In genomic region chr2:184040230-184040629, GRCh38 we compare ENCODE assay signal across 23 cellular contexts.
"Had no signal": no experiment of that assay in that cellular context is flagged by ENCODE, and none has a peak within 500 bp of the region (broad histone marks: within the 10 kb centered on the region; RNA-seq: fewer than 3 reads in every experiment).

No MANE protein-coding gene starts in this region.

- ATAC-seq: foreskin keratinocyte, gastroesophageal sphincter, left lung, left ventricle myocardium superior, lower lobe of right lung had no signal

- H3K4me1 ChIP-seq: esophagus muscularis mucosa, foreskin keratinocyte, gastroesophageal sphincter, left lung, lower lobe of right lung had no signal

- H3K4me2 ChIP-seq: hepatocyte had no signal

- H3K79me2 ChIP-seq: hepatocyte had no signal

- H3K36me3 ChIP-seq: esophagus muscularis mucosa, gastroesophageal sphincter, heart left ventricle, left lung, lower lobe of right lung had no signal

- H3K4me3 ChIP-seq: coronary artery, dorsolateral prefrontal cortex, esophagus muscularis mucosa, gastroesophageal sphincter, heart left ventricle, hepatocyte, left lung, lower lobe of right lung had no signal

- H3K9me3 ChIP-seq: esophagus muscularis mucosa, gastroesophageal sphincter, heart left ventricle, left lung, lower lobe of right lung had no signal

- H3K27me3 ChIP-seq: dorsolateral prefrontal cortex, esophagus muscularis mucosa, foreskin keratinocyte, gastroesophageal sphincter, heart left ventricle, hepatocyte, left lung had no signal

- FAIRE-seq: endothelial cell of umbilical vein, frontal cortex, kidney had no signal

- H2AFZ ChIP-seq: hepatocyte had no signal

- H3K27ac ChIP-seq: coronary artery, dorsolateral prefrontal cortex, esophagus muscularis mucosa, foreskin keratinocyte, gastroesophageal sphincter, hepatocyte, left lung, lower lobe of right lung had no signal

- DNase-seq: dermis blood vessel endothelial cell; dorsolateral prefrontal cortex; effector CD4-positive, alpha-beta T cell; effector memory CD4-positive, alpha-beta T cell; foreskin keratinocyte; heart left ventricle; hypothalamus; immature natural killer cell; islet precursor cell; kidney; kidney glomerular epithelial cell; left lung; left ventricle myocardium superior; lower lobe of right lung; mesendoderm; midbrain; naive B cell had no signal
